ENCODE assay signal across 17 cellular contexts in the genomic region with DNA sequence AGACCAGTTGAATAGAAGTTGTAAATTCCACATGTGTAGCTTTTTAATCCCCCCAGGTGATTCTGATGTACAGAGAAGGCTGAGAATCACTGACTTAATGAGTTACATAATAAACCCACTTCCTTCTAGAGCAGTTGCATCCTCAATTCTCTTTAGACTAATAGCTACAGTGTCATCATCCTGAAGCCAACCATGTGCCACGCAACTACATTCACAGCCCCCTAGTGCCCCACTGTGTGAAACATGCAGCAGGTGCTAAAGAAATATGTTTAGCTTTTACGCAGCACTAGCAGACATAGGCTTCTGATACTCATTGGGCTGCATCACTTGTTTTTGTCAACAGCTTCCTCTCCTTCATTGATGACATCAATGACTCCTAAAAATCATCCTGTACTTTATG.
DNase-seq lines count a peak whose midpoint lies in the region; ATAC-seq lines count a peak whose summit lies in the region.
"Had no signal": no experiment of that assay in that cellular context is flagged by ENCODE, and none has a peak within 500 bp of the region (broad histone marks: within the 10 kb centered on the region; RNA-seq: fewer than 3 reads in every experiment).

No MANE protein-coding gene starts in this region.

- no peak overlapping the region for H3K27ac Mint-ChIP-seq in stimulated activated effector memory CD8-positive, alpha-beta T cell treated with anti-CD3 and anti-CD28 coated beads, Interleukin-12 subunit alpha, Interleukin-12 subunit beta, amount 100 ng/mL, for 72 hours
- H3K27ac Mint-ChIP-seq: H9 had no signal

- H3K36me3 Mint-ChIP-seq in stimulated activated effector memory CD8-positive, alpha-beta T cell treated with anti-CD3 and anti-CD28 coated beads, Interleukin-12 subunit alpha, Interleukin-12 subunit beta, amount 100 ng/mL, for 72 hours = no peaks in the 10 kb centered on the region

- peaks cover 12% of the 10 kb centered on the region for H3K4me1 Mint-ChIP-seq in stimulated activated effector memory CD8-positive, alpha-beta T cell treated with anti-CD3 and anti-CD28 coated beads, Interleukin-12 subunit alpha, Interleukin-12 subunit beta, amount 100 ng/mL, for 72 hours

- no peaks in the 10 kb centered on the region for H3K9me3 Mint-ChIP-seq in stimulated activated effector memory CD8-positive, alpha-beta T cell treated with anti-CD3 and anti-CD28 coated beads, Interleukin-12 subunit alpha, Interleukin-12 subunit beta, amount 100 ng/mL, for 72 hours

- DNase-seq in activated CD4-positive, CD25-positive, alpha-beta regulatory T cell treated with anti-CD3 and anti-CD28 coated beads, Interleukin-2, amount 50 U/mL, for 72 hours = no peak
- DNase-seq in stimulated activated CD4-positive, alpha-beta T cell treated with anti-CD3 and anti-CD28 coated beads, Interleukin-4, amount 100 ng/mL, for 24 hours = peak; percentile 11
- no peak for DNase-seq in stimulated activated CD4-positive, alpha-beta T cell treated with anti-CD3 and anti-CD28 coated beads, Interleukin-4, amount 100 ng/mL, for 1 hour
- DNase-seq in T follicular helper cell (ENCODE audit: low read depth) (peak; percentile 1), dermis blood vessel endothelial cell (no peak)
- DNase-seq in stimulated activated CD8-positive, alpha-beta memory T cell treated with anti-CD3 and anti-CD28 coated beads, Interleukin-7, amount 100 ng/mL, for 4 hours (ENCODE audit: low read depth in 2 of 2) = peak; percentile 9 to 12
- no peak for DNase-seq in stimulated activated effector memory CD8-positive, alpha-beta T cell treated with anti-CD3 and anti-CD28 coated beads, Interleukin-12 subunit alpha, Interleukin-12 subunit beta, amount 100 ng/mL, for 72 hours (ENCODE audit: low spot score in 2 of 2)
- DNase-seq: DMS53, H9, MM.1S, NCI-H187 treated with DMSO at 0.1 percent for 48 hours, NCI-H2171, NCI-H446 treated with DMSO at 0.1 percent for 48 hours, NCI-H748 treated with DMSO at 0.1 percent for 48 hours had no signal

- H3K4me3 Mint-ChIP-seq in stimulated activated effector memory CD8-positive, alpha-beta T cell treated with anti-CD3 and anti-CD28 coated beads, Interleukin-12 subunit alpha, Interleukin-12 subunit beta, amount 100 ng/mL, for 72 hours = no peak overlapping the region
- H3K4me3 Mint-ChIP-seq: H9 had no signal

- ATAC-seq in activated CD4-positive, CD25-positive, alpha-beta regulatory T cell treated with anti-CD3 and anti-CD28 coated beads, Interleukin-2, amount 50 U/mL, for 24 hours = peak; percentile 9 to 21
- no peak for ATAC-seq in stimulated activated effector memory CD8-positive, alpha-beta T cell treated with anti-CD3 and anti-CD28 coated beads, Interleukin-12 subunit alpha, Interleukin-12 subunit beta, amount 100 ng/mL, for 72 hours
- ATAC-seq: Panc1, Right ventricle myocardium inferior had no signal

Comparison
In these comparisons a context has a peak if more than half of its experiments do, and no peak if none do; other contexts are left out.
1. DNase-seq: peak in stimulated activated CD4-positive, alpha-beta T cell treated with anti-CD3 and anti-CD28 coated beads, Interleukin-4, amount 100 ng/mL, for 24 hours (single experiment), T follicular helper cell (single experiment) and stimulated activated CD8-positive, alpha-beta memory T cell treated with anti-CD3 and anti-CD28 coated beads, Interleukin-7, amount 100 ng/mL, for 4 hours (2 of 2); none in activated CD4-positive, CD25-positive, alpha-beta regulatory T cell treated with anti-CD3 and anti-CD28 coated beads, Interleukin-2, amount 50 U/mL, for 72 hours (single experiment), stimulated activated CD4-positive, alpha-beta T cell treated with anti-CD3 and anti-CD28 coated beads, Interleukin-4, amount 100 ng/mL, for 1 hour (single experiment), dermis blood vessel endothelial cell (single experiment) and stimulated activated effector memory CD8-positive, alpha-beta T cell treated with anti-CD3 and anti-CD28 coated beads, Interleukin-12 subunit alpha, Interleukin-12 subunit beta, amount 100 ng/mL, for 72 hours (0 of 2).